Comparison of ENCODE assay signal across 8 cellular contexts in genomic region chr10:5447611-5448071, GRCh38. TPM values are rescaled to one million over a fixed set of nuclear protein-coding genes. Genes with fewer than 3 reads are reported as not detected.
DNase-seq lines count a peak whose midpoint lies in the region; ATAC-seq and TF ChIP-seq lines count a peak whose summit lies in the region.

No MANE protein-coding gene starts in this region.

- H3K27ac Mint-ChIP-seq in WTC11 = no peak overlapping the region
- peak overlapping the region; percentile 71 for H3K27ac Mint-ChIP-seq in stimulated activated naive CD8-positive, alpha-beta T cell treated with anti-CD3 and anti-CD28 coated beads, Interleukin-15, Interleukin-2, amounts not matched to agents 100 ng/mL and 50 ng/mL, for 24 hours

- intact Hi-C loops in A673 (cut with micrococcal nuclease; ENCODE audit: unreplicated experiment) = loop anchor here (10.0 kb wide), 2 partner anchors 427 to 957 kb away; no protein-coding TSS in a partner anchor

- no peaks in the 10 kb centered on the region for H3K9me3 ChIP-seq in A673 (ENCODE audit: low read depth, low read length, poor library complexity, severe bottlenecking)
- H3K9me3 ChIP-seq in iPS DF 6.9 (ENCODE audit: control insufficient read depth, insufficient read depth, low read length) = no peaks in the 10 kb centered on the region

- H3K27me3 ChIP-seq in A673 (replicated peaks; ENCODE audit: insufficient read depth, low read depth, low read length, poor library complexity) = no peaks in the 10 kb centered on the region
- H3K27me3 ChIP-seq in iPS DF 6.9 (ENCODE audit: control insufficient read depth, insufficient read depth, low read length) = no peaks in the 10 kb centered on the region

- DNase-seq in A673 (ENCODE audit: low spot score) = no peak
- no peak for DNase-seq in WTC11 (ENCODE audit: low spot score)
- DNase-seq in iPS DF 6.9 (ENCODE audit: low read depth, low spot score) = no peak
- no peak for DNase-seq in DMS153 treated with DMSO at 0.1 percent for 48 hours (lab: John Stamatoyannopoulos, UW; ENCODE audit: unreplicated experiment)
- no peak for DNase-seq in stimulated activated naive CD4-positive, alpha-beta T cell treated with Interleukin-2 at 50 U/mL for 16 hours (lab: John Stamatoyannopoulos, UW)

- peak; percentile 49 for ATAC-seq in GM18873 (IDR thresholded peaks at IDR 0.05; ENCODE audit: low FRiP score, unreplicated experiment)
- peak; percentile 64 for ATAC-seq in HG03103 (IDR thresholded peaks at IDR 0.05; ENCODE audit: low read depth, unreplicated experiment)
- ATAC-seq in WTC11 = no peak

- H3K36me3 Mint-ChIP-seq in WTC11 = peaks cover 12% of the 10 kb centered on the region
- peaks cover 15% of the 10 kb centered on the region for H3K36me3 Mint-ChIP-seq in stimulated activated naive CD8-positive, alpha-beta T cell treated with anti-CD3 and anti-CD28 coated beads, Interleukin-15, Interleukin-2, amounts not matched to agents 100 ng/mL and 50 ng/mL, for 24 hours (ENCODE audit: low read depth)

- H3K4me3 ChIP-seq in A673 (ENCODE audit: low read depth, low read length, poor library complexity, severe bottlenecking) (peak overlapping the region; percentile 42), iPS DF 6.9 (ENCODE audit: low read length) (peak overlapping the region; percentile 3; the same call in 1 of the 2 replicates)

- BruUV-seq in A673 (replicated peaks; lab: Mats Ljungman, UMichigan) = no TSS peak

- WGBS in iPS DF 6.9 (ENCODE audit: insufficient coverage, insufficient read length) = no CpG with 5 or more reads among the region's 5 CpGs

- no peaks in the 10 kb centered on the region for H3K9me3 Mint-ChIP-seq in WTC11
- H3K9me3 Mint-ChIP-seq in stimulated activated naive CD8-positive, alpha-beta T cell treated with anti-CD3 and anti-CD28 coated beads, Interleukin-15, Interleukin-2, amounts not matched to agents 100 ng/mL and 50 ng/mL, for 24 hours = no peaks in the 10 kb centered on the region

- peaks cover 36% of the 10 kb centered on the region for H3K4me1 Mint-ChIP-seq in WTC11
- H3K4me1 Mint-ChIP-seq in stimulated activated naive CD8-positive, alpha-beta T cell treated with anti-CD3 and anti-CD28 coated beads, Interleukin-15, Interleukin-2, amounts not matched to agents 100 ng/mL and 50 ng/mL, for 24 hours (ENCODE audit: low read depth) = peaks cover 45% of the 10 kb centered on the region

- TF ChIP-seq CTCF in A673 (conservative IDR thresholded peaks at IDR 0.05; ENCODE audit: low read depth, low read length) (no peak), WTC11 (IDR thresholded peaks at IDR 0.05) (no peak)

- H3K27me3 Mint-ChIP-seq in WTC11 (ENCODE audit: low read depth) = no peaks in the 10 kb centered on the region
- peaks cover 4% of the 10 kb centered on the region for H3K27me3 Mint-ChIP-seq in stimulated activated naive CD8-positive, alpha-beta T cell treated with anti-CD3 and anti-CD28 coated beads, Interleukin-15, Interleukin-2, amounts not matched to agents 100 ng/mL and 50 ng/mL, for 24 hours

- H3K4me1 ChIP-seq in A673 (ENCODE audit: insufficient read depth, low read length, poor library complexity, severe bottlenecking) (peaks cover 16% of the 10 kb centered on the region), iPS DF 6.9 (ENCODE audit: control insufficient read depth, insufficient read depth, low read length) (no peaks in the 10 kb centered on the region; the same call in 1 of the 2 replicates)

- CTCF ChIA-PET in A673 (lab: Charles Lee) = interaction anchor here (0.9 kb wide), 1 partner anchor 175 kb away, joined by 3 read pairs; no protein-coding TSS in a partner anchor
- CTCF ChIA-PET in WTC11 (lab: Charles Lee) = interaction anchor here (0.9 to 3.0 kb wide), 6 partner anchors 9 to 182 kb away, joined by 3 to 30 read pairs (median 6); no protein-coding TSS in a partner anchor

- H3K27ac ChIP-seq in A673 (ENCODE audit: low read depth, low read length, poor library complexity, severe bottlenecking) (no peak overlapping the region), iPS DF 6.9 (ENCODE audit: low read length) (no peak overlapping the region)

- H3K36me3 ChIP-seq in A673 (ENCODE audit: insufficient read depth, low read length, poor library complexity, severe bottlenecking) (peaks cover 18% of the 10 kb centered on the region), iPS DF 6.9 (ENCODE audit: control insufficient read depth, insufficient read depth, low read length) (no peaks in the 10 kb centered on the region; the same call in 1 of the 2 replicates)

- POLR2A ChIA-PET in A673 (lab: Charles Lee; ENCODE audit: low non-redundant PET) (no interaction called here), WTC11 (lab: Charles Lee) (no interaction called here)

- H3K4me3 Mint-ChIP-seq in WTC11 = peak overlapping the region; percentile 82
- H3K4me3 Mint-ChIP-seq in stimulated activated naive CD8-positive, alpha-beta T cell treated with anti-CD3 and anti-CD28 coated beads, Interleukin-15, Interleukin-2, amounts not matched to agents 100 ng/mL and 50 ng/mL, for 24 hours = peak overlapping the region; percentile 78

TF ChIP-seq in WTC11, 78 proteins besides CTCF, POLR2A, EP300 and RAD21:
- no peak for TF ChIP-seq ZNF232 (CRISPR knock-in tag; IDR thresholded peaks at IDR 0.05)
- TF ChIP-seq ZNF532 (CRISPR knock-in tag; IDR thresholded peaks at IDR 0.05; ENCODE audit: borderline replicate concordance) = no peak
- TF ChIP-seq ELF4 (CRISPR knock-in tag; IDR thresholded peaks at IDR 0.05; ENCODE audit: low read depth) = no peak
- no peak for TF ChIP-seq ZNF512 (CRISPR knock-in tag; IDR thresholded peaks at IDR 0.05; ENCODE audit: borderline replicate concordance)
- no peak for TF ChIP-seq ATF6 (CRISPR knock-in tag; IDR thresholded peaks at IDR 0.05)
- no peak for TF ChIP-seq NFYB (CRISPR knock-in tag; conservative IDR thresholded peaks at IDR 0.05; ENCODE audit: low read depth)
- TF ChIP-seq NR1H2 (CRISPR knock-in tag; IDR thresholded peaks at IDR 0.05) = no peak
- TF ChIP-seq RORB (CRISPR knock-in tag; IDR thresholded peaks at IDR 0.05) = no peak

RNA-seq across cellular contexts. Expression of gene NET1, which starts 35.3 kb away (rescaled TPM):
- total RNA-seq in A673 (2021) (64.3 and 71.4 TPM in 2 replicates), WTC11 (2021) (85.4 to 100 TPM (median 97.4 TPM) in 3 replicates)

RNA-seq across cellular contexts. Expression of gene TUBAL3, which starts 43.0 kb away (rescaled TPM):
- total RNA-seq in A673 (2021) (0.19 TPM in 1 of 2 replicates, not detected in the other), WTC11 (2021) (0.15 to 0.25 TPM in 2 of 3 replicates, not detected in the other)

RNA-seq across cellular contexts. Expression of gene CALML5, which starts 51.7 kb away (rescaled TPM):
- total RNA-seq in A673 (2021) (not detected in 2 replicates), WTC11 (2021) (0.23 TPM in 1 of 3 replicates, not detected in the others)
